ENCODE assay signal across 16 cellular contexts in the genomic region with DNA sequence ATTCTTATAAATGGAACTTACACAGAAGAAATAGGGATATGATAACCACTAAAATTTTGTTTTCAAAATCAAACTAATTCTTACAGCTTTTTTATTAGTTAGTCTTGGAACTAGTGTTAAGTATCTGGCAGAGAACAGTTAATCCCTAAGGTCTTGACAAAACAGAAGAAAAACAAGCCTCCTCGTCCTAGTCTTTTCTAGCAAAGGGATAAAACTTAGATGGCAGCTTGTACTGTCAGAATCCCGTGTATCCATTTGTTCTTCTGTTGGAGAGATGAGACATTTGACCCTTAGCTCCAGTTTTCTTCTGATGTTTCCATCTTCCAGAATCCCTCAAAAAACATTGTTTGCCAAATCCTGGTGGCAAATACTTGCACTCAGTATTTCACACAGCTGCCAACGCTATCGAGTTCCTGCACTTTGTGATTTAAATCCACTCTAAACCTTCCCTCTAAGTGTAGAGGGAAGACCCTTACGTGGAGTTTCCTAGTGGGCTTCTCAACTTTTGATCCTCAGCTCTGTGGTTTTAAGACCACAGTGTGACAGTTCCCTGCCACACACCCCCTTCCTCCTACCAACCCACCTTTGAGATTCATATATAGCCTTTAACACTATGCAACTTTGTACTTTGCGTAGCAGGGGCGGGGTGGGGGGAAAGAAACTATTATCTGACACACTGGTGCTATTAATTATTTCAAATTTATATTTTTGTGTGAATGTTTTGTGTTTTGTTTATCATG. TPM values are rescaled to one million over a fixed set of nuclear protein-coding genes. Genes with fewer than 3 reads are reported as not detected.
"Had no signal": no experiment of that assay in that cellular context is flagged by ENCODE, and none has a peak within 500 bp of the region (broad histone marks: within the 10 kb centered on the region; RNA-seq: fewer than 3 reads in every experiment).

No MANE protein-coding gene starts in this region.

- DNase-seq: activated CD4-positive, alpha-beta T cell treated with anti-CD3 and anti-CD28 coated beads for 48 hours; activated CD8-positive, alpha-beta memory T cell treated with anti-CD3 and anti-CD28 coated beads, Interleukin-2, amount 50 U/mL, for 4 hours; activated CD8-positive, alpha-beta T cell treated with anti-CD3 and anti-CD28 coated beads for 36 hours; activated effector memory CD4-positive, alpha-beta T cell treated with anti-CD3 and anti-CD28 coated beads, Interleukin-2, amount 50 U/mL, for 16 hours; activated T-cell treated with anti-CD3 and anti-CD28 coated beads, Interleukin-2, amount 50 U/mL, for 48 hours; caudate nucleus; erythroblast; hippocampal formation; kidney; mesendoderm; nucleus accumbens; posterior cingulate gyrus; T-helper 2 cell had no signal

- H3K27me3 ChIP-seq: tibial nerve had no signal

- H3K9me3 ChIP-seq: tibial nerve had no signal

- ATAC-seq: activated CD8-positive, alpha-beta T cell treated with anti-CD3 and anti-CD28 coated beads for 36 hours; natural killer cell treated with Interleukin-12 subunit alpha and Interleukin-12 subunit beta and Interleukin-15 and Interleukin-18, amount 100 ng/mL, for 72 hours; WTC11 had no signal

- H3K4me3 ChIP-seq: tibial nerve had no signal

RNA-seq across cellular contexts. Expression of a gene that starts 42.3 kb away (rescaled TPM):
- total RNA-seq: activated CD8-positive, alpha-beta T cell treated with anti-CD3 and anti-CD28 coated beads for 36 hours; natural killer cell treated with Interleukin-12 subunit alpha and Interleukin-12 subunit beta and Interleukin-15 and Interleukin-18, amount 100 ng/mL, for 72 hours had no signal
